In genomic region chr1:112803906-112804762, GRCh38 we compare ENCODE assay signal across 8 cellular contexts.
DNase-seq lines count a peak whose midpoint lies in the region; ATAC-seq and TF ChIP-seq lines count a peak whose summit lies in the region.

No MANE protein-coding gene starts in this region.

- H3K18ac ChIP-seq in neuronal stem cell (ENCODE audit: low read length): peak overlapping the region; percentile 15

- no peak overlapping the region for H2BK15ac ChIP-seq in neuronal stem cell (ENCODE audit: low read length)

- H3K9me3 ChIP-seq in AG04450 (ENCODE audit: control insufficient read depth, insufficient read depth, low read length) (no peaks in the 10 kb centered on the region), OCI-LY3 (ENCODE audit: insufficient read depth, low read length) (no peaks in the 10 kb centered on the region), neuronal stem cell (replicated peaks in 1 of 2; ENCODE audit: control insufficient read depth in 2 of 2, insufficient read depth in 1 of 2, low read depth in 1 of 2, low read length in 2 of 2) (peaks cover 0 to 2% of the 10 kb centered on the region in 2 donors), upper lobe of left lung (no peaks in the 10 kb centered on the region)

- H4K91ac ChIP-seq in neuronal stem cell (ENCODE audit: low read depth, low read length, poor library complexity): no peak overlapping the region

- CTCF ChIA-PET in AG04450 (lab: Charles Lee): interaction anchor here (0.6 to 13.5 kb wide), 25 partner anchors 10 to 413 kb away, joined by 3 to 515 read pairs (median 4); partner anchors contain the start of genes LRIG2 and PPM1J

- H3K4me2 ChIP-seq in OCI-LY3 (ENCODE audit: low read length) (no peak overlapping the region), neuronal stem cell (ENCODE audit: insufficient read depth, low read length, poor library complexity, severe bottlenecking) (no peak overlapping the region)

- H3K14ac ChIP-seq in neuronal stem cell (ENCODE audit: low read length): no peak overlapping the region

- no CpG with 5 or more reads among the region's 10 CpGs for WGBS in neuronal stem cell (ENCODE audit: extremely low coverage in 2 of 2, insufficient read length in 2 of 2, insufficient replicate concordance in 1 of 2), 2 donors
- 23 to 42% methylated on average over 6 to 9 of the region's 10 CpGs for WGBS in upper lobe of left lung, 2 donors

- no peak overlapping the region for H3K4ac ChIP-seq in neuronal stem cell (ENCODE audit: low read length)

- H3K4me1 ChIP-seq in OCI-LY3 (ENCODE audit: low read length): peaks cover 6% of the 10 kb centered on the region
- H3K4me1 ChIP-seq in neuronal stem cell (ENCODE audit: control insufficient read depth in 2 of 2, insufficient read depth in 1 of 2, low read depth in 1 of 2, low read length in 2 of 2): peaks cover 0 to 9% of the 10 kb centered on the region in 2 donors
- H3K4me1 ChIP-seq in upper lobe of left lung: no peaks in the 10 kb centered on the region

- POLR2A ChIA-PET in AG04450 (lab: Yijun Ruan, JAX): no interaction called here

- H3K36me3 ChIP-seq in OCI-LY3 (replicated peaks; ENCODE audit: low read depth, low read length) (no peaks in the 10 kb centered on the region), neuronal stem cell (replicated peaks in 1 of 2; ENCODE audit: control insufficient read depth in 2 of 2, insufficient read depth in 2 of 2, low read length in 2 of 2) (no peaks in the 10 kb centered on the region), upper lobe of left lung (no peaks in the 10 kb centered on the region)

- no peak overlapping the region for H4K8ac ChIP-seq in neuronal stem cell (ENCODE audit: low read depth, low read length)

- no peaks in the 10 kb centered on the region for H4K20me1 ChIP-seq in OCI-LY3 (ENCODE audit: insufficient read depth, low read length)

- ATAC-seq in GM18498 (IDR thresholded peaks at IDR 0.05; ENCODE audit: unreplicated experiment): peak; percentile 88
- ATAC-seq in upper lobe of left lung (ENCODE audit: low FRiP score in 2 of 2): peak; percentile 68 to 80

- TF ChIP-seq EP300 in upper lobe of left lung (IDR thresholded peaks at IDR 0.05): no peak

- TF ChIP-seq POLR2A in upper lobe of left lung (IDR thresholded peaks at IDR 0.05): no peak

- H3K27me3 ChIP-seq in AG04450 (ENCODE audit: control insufficient read depth, insufficient read depth, low read length): peaks cover 16% of the 10 kb centered on the region
- H3K27me3 ChIP-seq in OCI-LY3 (ENCODE audit: low read depth, low read length): peaks cover 13% of the 10 kb centered on the region; the same call in 1 of the 2 replicates
- H3K27me3 ChIP-seq in neuronal stem cell (ENCODE audit: control insufficient read depth in 3 of 3, insufficient read depth in 3 of 3, low read depth in 1 of 3, low read length in 3 of 3): peaks cover 0 to 15% (median 0%) of the 10 kb centered on the region in 3 experiments
- H3K27me3 ChIP-seq in upper lobe of left lung: no peaks in the 10 kb centered on the region

- no peak overlapping the region for H2BK12ac ChIP-seq in neuronal stem cell (ENCODE audit: low read length)

- H2AK5ac ChIP-seq in neuronal stem cell (ENCODE audit: low read depth, low read length): peak overlapping the region; percentile 20

- no peak overlapping the region for H2BK5ac ChIP-seq in neuronal stem cell (ENCODE audit: low read length)

- H2BK120ac ChIP-seq in neuronal stem cell (ENCODE audit: low read depth, low read length): no peak overlapping the region

- H3K4me3 ChIP-seq in AG04450 (ENCODE audit: low read depth, low read length) (no peak overlapping the region), OCI-LY3 (ENCODE audit: low read length) (no peak overlapping the region), fibroblast of the aortic adventitia (ENCODE audit: low read depth, low read length) (no peak overlapping the region), neuronal stem cell (ENCODE audit: low read length in 2 of 2) (no peak overlapping the region), upper lobe of left lung (no peak overlapping the region)

- H2AFZ ChIP-seq in OCI-LY3 (ENCODE audit: low read depth, low read length) (no peak overlapping the region), neuronal stem cell (ENCODE audit: low read length) (no peak overlapping the region)

- peak overlapping the region; percentile 11 for H3K27ac ChIP-seq in AG04450 (ENCODE audit: low read depth, low read length)
- H3K27ac ChIP-seq in OCI-LY3 (ENCODE audit: low read length): no peak overlapping the region
- no peak overlapping the region for H3K27ac ChIP-seq in neuronal stem cell (replicated peaks; ENCODE audit: low read length)
- H3K27ac ChIP-seq in upper lobe of left lung: no peak overlapping the region

- DNase-seq in AG04450 (ENCODE audit: low read depth, low spot score) (peak; percentile 33), HPDE6-E6E7 (ENCODE audit: extremely low spot score) (peak; percentile 86), fibroblast of the aortic adventitia (ENCODE audit: low read depth) (peak; percentile 76), neuronal stem cell (ENCODE audit: low spot score) (peak; percentile 51), upper lobe of left lung (peak; percentile 51 to 70)
- DNase-seq in activated T-cell treated with anti-CD3 and anti-CD28 coated beads, Interleukin-2, amount 50 U/mL, for 1 hour: peak; percentile 39

- TF ChIP-seq CTCF in AG04450 (IDR thresholded peaks at IDR 0.05; ENCODE audit: low read depth, low read length) (peak; percentile 87), OCI-LY3 (IDR thresholded peaks at IDR 0.05; ENCODE audit: low read depth, low read length) (peak; percentile 82), fibroblast of the aortic adventitia (IDR thresholded peaks at IDR 0.05; ENCODE audit: insufficient read depth, low read length) (peak; percentile 96), upper lobe of left lung (IDR thresholded peaks at IDR 0.05) (peak; percentile 28 to 81 (median 66))

- no peaks in the 10 kb centered on the region for H3K79me1 ChIP-seq in neuronal stem cell (ENCODE audit: low read depth, low read length)

- H3K9ac ChIP-seq in OCI-LY3 (ENCODE audit: low read length): no peak overlapping the region
- H3K9ac ChIP-seq in neuronal stem cell (ENCODE audit: low read depth, low read length, poor library complexity): no peak overlapping the region

- no peak overlapping the region for H3K23ac ChIP-seq in neuronal stem cell (ENCODE audit: low read depth, low read length, poor library complexity)

- H3K79me2 ChIP-seq in OCI-LY3 (ENCODE audit: low read length): no peaks in the 10 kb centered on the region

Comparison
In these comparisons a context has a peak if more than half of its experiments do, and no peak if none do; other contexts are left out.
1. DNase-seq: peak in every context shown above with its lines; median percentile 86 in HPDE6-E6E7; 76 in fibroblast of the aortic adventitia; 60 in upper lobe of left lung; 51 in neuronal stem cell; 39 in activated T-cell treated with anti-CD3 and anti-CD28 coated beads, Interleukin-2, amount 50 U/mL, for 1 hour; 33 in AG04450.